In genomic region chrX:44906542-44906941, GRCh38 we compare ENCODE assay signal across 25 cellular contexts. TPM values are rescaled to one million over a fixed set of nuclear protein-coding genes. Genes with fewer than 3 reads are reported as not detected.
A peak's percentile ranks its signal among the peaks of the same experiment; 100 is the strongest.
DNase-seq lines count a peak whose midpoint lies in the region; ATAC-seq and TF ChIP-seq lines count a peak whose summit lies in the region.
"Had no signal": no experiment of that assay in that cellular context is flagged by ENCODE, and none has a peak within 500 bp of the region (broad histone marks: within the 10 kb centered on the region; RNA-seq: fewer than 3 reads in every experiment).

No MANE protein-coding gene starts in this region.

- peaks cover 86% of the 10 kb centered on the region for H3K79me2 ChIP-seq in OCI-LY1 (ENCODE audit: insufficient read depth, low read length)

- peaks cover 6 to 12% of the 10 kb centered on the region in 2 experiments for H3K9me3 ChIP-seq in CD4-positive, CD25-positive, alpha-beta regulatory T cell (ENCODE audit: control insufficient read depth in 2 of 2, low read length in 2 of 2)
- no peaks in the 10 kb centered on the region for H3K9me3 ChIP-seq in OCI-LY1 (ENCODE audit: low read length)
- H3K9me3 ChIP-seq in naive thymus-derived CD4-positive, alpha-beta T cell (ENCODE audit: control insufficient read depth in 2 of 3, low read length in 3 of 3), result peaks cover 0 to 1% (median 0%) of the 10 kb centered on the region in 3 experiments
- H3K9me3 ChIP-seq: mucosa of descending colon had no signal

- no peak overlapping the region for H3K27ac ChIP-seq in CD4-positive, CD25-positive, alpha-beta regulatory T cell (ENCODE audit: insufficient read depth, low read length, poor library complexity, severe bottlenecking)
- H3K27ac ChIP-seq in OCI-LY1 (ENCODE audit: low read depth, low read length, poor library complexity, severe bottlenecking) (peak overlapping the region; percentile 66), brain microvascular endothelial cell (no peak overlapping the region)
- no peak overlapping the region for H3K27ac ChIP-seq in naive thymus-derived CD4-positive, alpha-beta T cell (ENCODE audit: low read depth, low read length)
- H3K27ac ChIP-seq: coronary artery, left ventricle myocardium inferior, right atrium auricular region, WERI-Rb-1 had no signal

- no peak overlapping the region for H2AFZ ChIP-seq in OCI-LY1 (ENCODE audit: low read length)

- ATAC-seq in CD4-positive, CD25-positive, alpha-beta regulatory T cell (ENCODE audit: low read depth in 2 of 2), result no peak
- peak; percentile 39 for ATAC-seq in GM18867 (IDR thresholded peaks at IDR 0.05; ENCODE audit: unreplicated experiment)
- no peak for ATAC-seq in naive thymus-derived CD4-positive, alpha-beta T cell
- ATAC-seq: mucosa of descending colon, Right ventricle myocardium inferior had no signal

- H3K4me3 Mint-ChIP-seq in CD4-positive, CD25-positive, alpha-beta regulatory T cell, result peak overlapping the region; percentile 37 to 76 (median 50)
- peak overlapping the region in 7 of 10 donors; percentile 8 to 61 (median 18) for H3K4me3 Mint-ChIP-seq in naive thymus-derived CD4-positive, alpha-beta T cell
- H3K4me3 Mint-ChIP-seq: activated T-cell treated with anti-CD3 and anti-CD28 coated beads, Interleukin-2, amount 50 U/mL, for 24 hours; HFFc6; T-helper 1 cell treated with Interleukin-12 subunit alpha and Interleukin-12 subunit beta and Interleukin-4 antibody, amounts not matched to agents 30 μg/mL and 1 μg/mL, for 36 hours had no signal

- peaks cover 22% of the 10 kb centered on the region for H3K4me1 ChIP-seq in CD4-positive, CD25-positive, alpha-beta regulatory T cell (ENCODE audit: control insufficient read depth, insufficient read depth, low read length, poor library complexity, severe bottlenecking)
- peaks cover 60% of the 10 kb centered on the region for H3K4me1 ChIP-seq in OCI-LY1 (ENCODE audit: insufficient read depth, low read length, severe bottlenecking)
- peaks cover 4 to 6% of the 10 kb centered on the region in 2 donors for H3K4me1 ChIP-seq in naive thymus-derived CD4-positive, alpha-beta T cell (ENCODE audit: control insufficient read depth in 2 of 2, insufficient read depth in 2 of 2, low read length in 2 of 2)

- DNase-seq in CD4-positive, CD25-positive, alpha-beta regulatory T cell, result no peak
- DNase-seq in naive thymus-derived CD4-positive, alpha-beta T cell, result no peak
- no peak for DNase-seq in NCI-H82 (lab: John Stamatoyannopoulos, UW)
- no peak for DNase-seq in brain microvascular endothelial cell
- DNase-seq in ureter (ENCODE audit: low spot score), result no peak
- no peak for DNase-seq in GM19238 (ENCODE audit: insufficient read length, low spot score)
- DNase-seq: activated CD4-positive, alpha-beta T cell treated with anti-CD3 and anti-CD28 coated beads, Interleukin-2, amount 50 U/mL, for 48 hours; activated T-cell treated with anti-CD3 and anti-CD28 coated beads, Interleukin-2, amount 50 U/mL, for 24 hours; DMS79 treated with DMSO at 0.1 percent for 48 hours; head of caudate nucleus; HFFc6; left ventricle myocardium inferior; mucosa of descending colon; NCI-H1048; NCI-H2107; NCI-H524 treated with DMSO at 0.1 percent for 48 hours; occipital lobe; stimulated activated CD4-positive, alpha-beta T cell treated with anti-CD3 and anti-CD28 coated beads, Interleukin-15, amount 100 ng/mL, for 24 hours had no signal

- peaks cover 0 to 13% (median 6%) of the 10 kb centered on the region in 7 donors for H3K9me3 Mint-ChIP-seq in CD4-positive, CD25-positive, alpha-beta regulatory T cell
- H3K9me3 Mint-ChIP-seq in naive thymus-derived CD4-positive, alpha-beta T cell, result peaks cover 0 to 59% (median 11%) of the 10 kb centered on the region in 11 donors

- peak overlapping the region in 1 of 3 donors; percentile 91 for H3K27ac Mint-ChIP-seq in CD4-positive, CD25-positive, alpha-beta regulatory T cell
- peak overlapping the region in 1 of 9 donors; percentile 47 for H3K27ac Mint-ChIP-seq in naive thymus-derived CD4-positive, alpha-beta T cell
- H3K27ac Mint-ChIP-seq: HFFc6; T-helper 1 cell treated with Interleukin-12 subunit alpha and Interleukin-12 subunit beta and Interleukin-4 antibody, amounts not matched to agents 30 μg/mL and 1 μg/mL, for 36 hours had no signal

- H3K4me3 ChIP-seq in CD4-positive, CD25-positive, alpha-beta regulatory T cell (ENCODE audit: low read depth, low read length), result no peak overlapping the region
- H3K4me3 ChIP-seq in OCI-LY1 (ENCODE audit: low read depth, low read length, poor library complexity, severe bottlenecking) (peak overlapping the region; percentile 44), brain microvascular endothelial cell (ENCODE audit: low read depth, low read length) (no peak overlapping the region)
- H3K4me3 ChIP-seq in naive thymus-derived CD4-positive, alpha-beta T cell (ENCODE audit: low read length), result no peak overlapping the region
- H3K4me3 ChIP-seq: coronary artery, left ventricle myocardium inferior, mucosa of descending colon, right atrium auricular region had no signal

- no peaks in the 10 kb centered on the region for H3K36me3 ChIP-seq in CD4-positive, CD25-positive, alpha-beta regulatory T cell (ENCODE audit: control insufficient read depth, insufficient read depth, low read length)
- H3K36me3 ChIP-seq in OCI-LY1 (ENCODE audit: insufficient read depth, low read length) (no peaks in the 10 kb centered on the region), brain microvascular endothelial cell (replicated peaks) (no peaks in the 10 kb centered on the region)
- no peaks in the 10 kb centered on the region for H3K36me3 ChIP-seq in naive thymus-derived CD4-positive, alpha-beta T cell (ENCODE audit: control insufficient read depth in 2 of 3, insufficient read depth in 3 of 3, low read length in 3 of 3)
- H3K36me3 ChIP-seq: left ventricle myocardium inferior, right atrium auricular region, WERI-Rb-1 had no signal

- CTCF ChIA-PET in naive thymus-derived CD4-positive, alpha-beta T cell (lab: Charles Lee), result interaction anchor here (0.8 kb wide), 1 partner anchor 192 kb away, joined by 3 read pairs; no protein-coding TSS in a partner anchor

- POLR2A ChIA-PET in naive thymus-derived CD4-positive, alpha-beta T cell (lab: Charles Lee), result no interaction called here

- TF ChIP-seq CTCF in OCI-LY1 (IDR thresholded peaks at IDR 0.05; ENCODE audit: low read length), result no peak
- no peak for TF ChIP-seq CTCF in brain microvascular endothelial cell (IDR thresholded peaks at IDR 0.05; ENCODE audit: low read depth, low read length, missing control alignments)

- H3K27me3 ChIP-seq in CD4-positive, CD25-positive, alpha-beta regulatory T cell (ENCODE audit: control insufficient read depth, insufficient read depth, low read length), result no peaks in the 10 kb centered on the region
- H3K27me3 ChIP-seq in OCI-LY1 (ENCODE audit: insufficient read depth, low read length), result no peaks in the 10 kb centered on the region
- no peaks in the 10 kb centered on the region for H3K27me3 ChIP-seq in naive thymus-derived CD4-positive, alpha-beta T cell (ENCODE audit: control insufficient read depth in 2 of 2, insufficient read depth in 2 of 2, low read length in 2 of 2)
- H3K27me3 ChIP-seq in brain microvascular endothelial cell (replicated peaks), result no peaks in the 10 kb centered on the region
- H3K27me3 ChIP-seq: right atrium auricular region had no signal

- H3K4me1 Mint-ChIP-seq in CD4-positive, CD25-positive, alpha-beta regulatory T cell, result peaks cover 26 to 68% (median 54%) of the 10 kb centered on the region in 4 donors
- peaks cover 24 to 67% (median 59%) of the 10 kb centered on the region in 7 donors for H3K4me1 Mint-ChIP-seq in naive thymus-derived CD4-positive, alpha-beta T cell

- H3K36me3 Mint-ChIP-seq in CD4-positive, CD25-positive, alpha-beta regulatory T cell, result peaks cover 8% of the 10 kb centered on the region
- H3K36me3 Mint-ChIP-seq in naive thymus-derived CD4-positive, alpha-beta T cell, result peaks cover 0 to 43% (median 26%) of the 10 kb centered on the region in 5 donors

- no peak overlapping the region for H3K9ac ChIP-seq in OCI-LY1 (ENCODE audit: low read length)

- no peaks in the 10 kb centered on the region for H3K27me3 Mint-ChIP-seq in CD4-positive, CD25-positive, alpha-beta regulatory T cell
- no peaks in the 10 kb centered on the region for H3K27me3 Mint-ChIP-seq in naive thymus-derived CD4-positive, alpha-beta T cell
- H3K27me3 Mint-ChIP-seq: activated T-cell treated with anti-CD3 and anti-CD28 coated beads, Interleukin-2, amount 50 U/mL, for 24 hours had no signal

- no peaks in the 10 kb centered on the region for H3K9me2 ChIP-seq in OCI-LY1 (ENCODE audit: low read depth, low read length)

- peak overlapping the region; percentile 49 for H3K4me2 ChIP-seq in OCI-LY1 (ENCODE audit: low read length)

- no peaks in the 10 kb centered on the region for H4K20me1 ChIP-seq in OCI-LY1 (ENCODE audit: insufficient read depth, low read length)

- H3F3A ChIP-seq in OCI-LY1 (ENCODE audit: insufficient read depth, low read length), result no peaks in the 10 kb centered on the region

- intact Hi-C loops in naive thymus-derived CD4-positive, alpha-beta T cell (cut with micrococcal nuclease), result no loop called here

- in situ Hi-C loops in brain microvascular endothelial cell (cut with HindIII; ENCODE audit: low pct_ligation_motif_present, low sequenced_read_pairs), result no loop called here

RNA-seq across cellular contexts. Expression of gene KDM6A, which starts 33.6 kb away (rescaled TPM):
- 116 TPM for total RNA-seq in CD4-positive, CD25-positive, alpha-beta regulatory T cell
- 10 to 100 TPM in 3 of 4 donors, 1 to 10 TPM in 1; 9.2 to 20.9 (median 19.1) TPM for polyA plus RNA-seq in CD4-positive, CD25-positive, alpha-beta regulatory T cell
- 10 to 100 TPM; 27.8 to 55.6 (median 47.5) TPM for total RNA-seq in naive thymus-derived CD4-positive, alpha-beta T cell
- 10 to 100 TPM; 17.9 to 26.1 TPM for polyA plus RNA-seq in naive thymus-derived CD4-positive, alpha-beta T cell
- 86.0 TPM for total RNA-seq in ureter
